8 cellular contexts compared by ENCODE assay signal in genomic region chr19:42324655-42325307, GRCh38. TPM values are rescaled to one million over a fixed set of nuclear protein-coding genes. Genes with fewer than 3 reads are reported as not detected.
A peak's percentile ranks its signal among the peaks of the same experiment; 100 is the strongest.
DNase-seq lines count a peak whose midpoint lies in the region; ATAC-seq and TF ChIP-seq lines count a peak whose summit lies in the region.

No MANE protein-coding gene starts in this region.

- H3K27ac Mint-ChIP-seq in GM23338 = peak overlapping the region; percentile 91

- peaks cover 14% of the 10 kb centered on the region for H3K27me3 ChIP-seq in GM23338 (ENCODE audit: insufficient read depth)
- no peaks in the 10 kb centered on the region for H3K27me3 ChIP-seq in WERI-Rb-1 (ENCODE audit: insufficient read depth, low read depth, severe bottlenecking)
- peaks cover 14 to 20% (median 18%) of the 10 kb centered on the region in 3 donors for H3K27me3 ChIP-seq in gastrocnemius medialis

- no peaks in the 10 kb centered on the region for H3K9me3 ChIP-seq in WERI-Rb-1 (ENCODE audit: severe bottlenecking)
- H3K9me3 ChIP-seq in gastrocnemius medialis = no peaks in the 10 kb centered on the region

- H3K27ac ChIP-seq in GM23338 (ENCODE audit: low read depth) = no peak overlapping the region
- H3K27ac ChIP-seq in WERI-Rb-1 = 0 out of 2 replicates have a peak overlapping the region, but pooled peaks have one; percentile 10
- peak overlapping the region in 1 of 4 donors; percentile 82 for H3K27ac ChIP-seq in gastrocnemius medialis

- TF ChIP-seq CTCF in GM23338 (conservative IDR thresholded peaks at IDR 0.05; ENCODE audit: low read depth in 2 of 2) = peak in 1 of 2 experiments; percentile 88; a peak in 2 of 4 replicates
- no peak for TF ChIP-seq CTCF in WERI-Rb-1 (IDR thresholded peaks at IDR 0.05; ENCODE audit: low read depth, low read length)
- TF ChIP-seq CTCF in gastrocnemius medialis (IDR thresholded peaks at IDR 0.05 in 4 of 5, conservative IDR thresholded peaks at IDR 0.05 in 1 of 5) = peak in 1 of 5 experiments; percentile 78

- H3K36me3 Mint-ChIP-seq in GM23338 (ENCODE audit: low read depth) = no peaks in the 10 kb centered on the region

- ATAC-seq in GM23338 (peak; percentile 6), left ventricle myocardium superior (no peak), gastrocnemius medialis (no peak), HG03159 (IDR thresholded peaks at IDR 0.05; ENCODE audit: unreplicated experiment) (no peak), HG03045 (IDR thresholded peaks at IDR 0.05; ENCODE audit: unreplicated experiment) (no peak), HG02623 (IDR thresholded peaks at IDR 0.05; ENCODE audit: unreplicated experiment) (no peak)

- no peak for TF ChIP-seq POLR2A in gastrocnemius medialis (IDR thresholded peaks at IDR 0.05)

- H3K9me2 ChIP-seq in GM23338 (ENCODE audit: insufficient read depth) = no peaks in the 10 kb centered on the region

- peak overlapping the region; percentile 85 for H3K4me2 ChIP-seq in GM23338

- peaks cover 25% of the 10 kb centered on the region for H3K79me2 ChIP-seq in GM23338 (replicated peaks; ENCODE audit: insufficient read depth)

- in situ Hi-C loops in gastrocnemius medialis (cut with MboI; ENCODE audit: low sequenced_read_pairs in 4 of 4) = loop anchor here in 2 of 4 donors (10.0 to 25.0 kb wide), 3 partner anchors 80 to 212 kb away; partner anchors contain the start of genes GSK3A (in 1 of the 2) and POU2F2 (in 1 of the 2)

- H3K9me3 Mint-ChIP-seq in GM23338 = no peaks in the 10 kb centered on the region

- H3K27me3 Mint-ChIP-seq in GM23338 (ENCODE audit: insufficient read depth, low read depth, poor library complexity) = peaks cover 21% of the 10 kb centered on the region

- intact Hi-C loops in left ventricle myocardium superior (cut with micrococcal nuclease) (no loop called here), gastrocnemius medialis (cut with DNase I; ENCODE audit: low total_unique reads) (loop anchor here (1.0 to 10.0 kb wide), 7 partner anchors 40 to 460 kb away; partner anchors contain the start of genes POU2F2 and RPS19)

- peaks cover 22% of the 10 kb centered on the region for H3K4me1 Mint-ChIP-seq in GM23338

- H3K4me1 ChIP-seq in GM23338 (ENCODE audit: insufficient read depth) (0 out of 2 replicates have a peak, but pooled peaks cover 6% of the 10 kb centered on the region), gastrocnemius medialis (peaks cover 26 to 32% of the 10 kb centered on the region in 2 donors)

- DNase-seq in GM23338 (ENCODE audit: low spot score) = no peak
- DNase-seq in WERI-Rb-1 = no peak
- peak; percentile 37 for DNase-seq in left ventricle myocardium superior
- DNase-seq in gastrocnemius medialis = no peak
- DNase-seq in HPDE6-E6E7 (ENCODE audit: extremely low spot score) = no peak

- H3K36me3 ChIP-seq in GM23338 (ENCODE audit: insufficient read depth) = no peaks in the 10 kb centered on the region
- no peaks in the 10 kb centered on the region; the same call in 1 of the 2 replicates for H3K36me3 ChIP-seq in WERI-Rb-1
- H3K36me3 ChIP-seq in gastrocnemius medialis = no peaks in the 10 kb centered on the region

- H2AFZ ChIP-seq in GM23338 = 0 out of 2 replicates have a peak overlapping the region, but pooled peaks have one; percentile 8

- peaks cover 6% of the 10 kb centered on the region for H3F3A ChIP-seq in GM23338 (replicated peaks; ENCODE audit: low read depth)

- H3K4me3 ChIP-seq in GM23338 (peak overlapping the region; percentile 55), WERI-Rb-1 (ENCODE audit: low read depth, low read length) (no peak overlapping the region), gastrocnemius medialis (peak overlapping the region; percentile 38 to 96 (median 64))

- H4K20me1 ChIP-seq in GM23338 (replicated peaks; ENCODE audit: insufficient read depth) = no peaks in the 10 kb centered on the region

- H3K4me3 Mint-ChIP-seq in GM23338 = peak overlapping the region; percentile 87

TF ChIP-seq in GM23338, 12 proteins besides CTCF, POLR2A, EP300 and RAD21:
- TF ChIP-seq JUNB (IDR thresholded peaks at IDR 0.05; ENCODE audit: unreplicated experiment) (no peak), EZH2phosphoT487 (IDR thresholded peaks at IDR 0.05; ENCODE audit: unreplicated experiment) (no peak), REST (IDR thresholded peaks at IDR 0.05; ENCODE audit: unreplicated experiment) (no peak), ZNF114 (CRISPR knock-in tag; IDR thresholded peaks at IDR 0.05) (no peak), NANOG (IDR thresholded peaks at IDR 0.05; ENCODE audit: borderline replicate concordance) (no peak), STAT1 (IDR thresholded peaks at IDR 0.05; ENCODE audit: unreplicated experiment) (no peak), CREB1 (CRISPR knock-in tag; IDR thresholded peaks at IDR 0.05; ENCODE audit: low read depth) (0 out of 2 replicates have a peak, but pooled peaks have one; percentile 29), POLR2AphosphoS5 (IDR thresholded peaks at IDR 0.05; ENCODE audit: low read depth) (no peak)

RNA-seq across cellular contexts. Expression of gene MEGF8, which starts 0.7 kb away (rescaled TPM):
- total RNA-seq in GM23338 (2014; rRNA removed; shearing (Covaris generic)) = 32.1 and 40.5 TPM in 2 replicates
- 4.7 and 6.2 TPM in 2 replicates for polyA plus RNA-seq in GM23338 (2016; fragmentation: Nextera tagmentation; extraction: Ambion mirVana)
- 37.4 TPM for total RNA-seq in left ventricle myocardium superior
- total RNA-seq in gastrocnemius medialis = 10 to 100 TPM in 3 of 4 donors, 1 to 10 TPM in 1; 7.3 to 12.3 (median 10.3) TPM

RNA-seq across cellular contexts. Expression of gene TMEM145, which starts 11.7 kb away (rescaled TPM):
- total RNA-seq in GM23338 (2014; rRNA removed; shearing (Covaris generic)) = 1.3 and 5.4 TPM in 2 replicates
- 1.9 and 2.3 TPM in 2 replicates for polyA plus RNA-seq in GM23338 (2016; fragmentation: Nextera tagmentation; extraction: Ambion mirVana)
- 0.64 TPM for total RNA-seq in left ventricle myocardium superior
- total RNA-seq in gastrocnemius medialis = under 1 TPM in 1 of 4 donors, not detected in 3; 0.87 TPM

RNA-seq across cellular contexts. Expression of gene PAFAH1B3, which starts 22.4 kb away (rescaled TPM):
- total RNA-seq in GM23338 (2014; rRNA removed; shearing (Covaris generic)) = 139 and 162 TPM in 2 replicates
- polyA plus RNA-seq in GM23338 (2016; fragmentation: Nextera tagmentation; extraction: Ambion mirVana) = 195 and 197 TPM in 2 replicates
- total RNA-seq in left ventricle myocardium superior (2.6 TPM), gastrocnemius medialis (10 to 100 TPM in 1 of 4 donors, 1 to 10 TPM in 3; 1.7 to 30.7 (median 5.1) TPM)

RNA-seq across cellular contexts. Expression of gene PRR19, which starts 22.8 kb away (rescaled TPM):
- 3.6 and 8.1 TPM in 2 replicates for total RNA-seq in GM23338 (2014; rRNA removed; shearing (Covaris generic))
- polyA plus RNA-seq in GM23338 (2016; fragmentation: Nextera tagmentation; extraction: Ambion mirVana) = 4.1 and 5.6 TPM in 2 replicates
- total RNA-seq in left ventricle myocardium superior = not detected
- not detected for total RNA-seq in gastrocnemius medialis

RNA-seq across cellular contexts. Expression of gene CIC, which starts 55.7 kb away (rescaled TPM):
- 31.8 and 42.0 TPM in 2 replicates for total RNA-seq in GM23338 (2014; rRNA removed; shearing (Covaris generic))
- polyA plus RNA-seq in GM23338 (2016; fragmentation: Nextera tagmentation; extraction: Ambion mirVana) = 13.2 and 13.9 TPM in 2 replicates
- total RNA-seq in left ventricle myocardium superior (37.1 TPM), gastrocnemius medialis (10 to 100 TPM; 15.2 to 52.2 (median 41.5) TPM)
